In genomic region chr2:120465989-120466703, GRCh38 we compare ENCODE assay signal across 13 cellular contexts.
DNase-seq lines count a peak whose midpoint lies in the region; ATAC-seq, FAIRE-seq and TF ChIP-seq lines count a peak whose summit lies in the region.
"Had no signal": no experiment of that assay in that cellular context is flagged by ENCODE, and none has a peak within 500 bp of the region (broad histone marks: within the 10 kb centered on the region; RNA-seq: fewer than 3 reads in every experiment).

No MANE protein-coding gene starts in this region.

- dilution Hi-C loops in endothelial cell of umbilical vein (cut with MboI; ENCODE audit: extremely low pct_ligation_motif_present, low sequenced_read_pairs), result no loop called here

- no peak overlapping the region for H3K23ac ChIP-seq in trophoblast cell (ENCODE audit: low read length)

- H2AFZ ChIP-seq in endothelial cell of umbilical vein (ENCODE audit: low read depth, low read length), result no peak overlapping the region
- no peak overlapping the region for H2AFZ ChIP-seq in trophoblast cell (ENCODE audit: insufficient read depth, low read length, poor library complexity)

- H2AK5ac ChIP-seq in trophoblast cell (ENCODE audit: low read length), result no peak overlapping the region

- H3K27me3 Mint-ChIP-seq in stimulated activated memory B cell treated with anti-CD40 and anti-IgM and Interleukin-4, amounts not matched to agents 10 μg/mL and 1 μg/mL and 100 μg/mL, for 72 hours, result peaks cover 16% of the 10 kb centered on the region

- no peaks in the 10 kb centered on the region for H3K9me1 ChIP-seq in endothelial cell of umbilical vein (replicated peaks; ENCODE audit: control insufficient read depth, extremely low read depth, insufficient read depth, low read length)

- intact Hi-C loops in endothelial cell of umbilical vein (cut with micrococcal nuclease), result no loop called here

- ATAC-seq in stimulated activated memory B cell treated with anti-CD40 and anti-IgM and Interleukin-4, amounts not matched to agents 10 μg/mL and 1 μg/mL and 100 μg/mL, for 72 hours, result no peak
- ATAC-seq in SK-N-SH treated with all-trans-retinoic acid at 6 μM for 48 hours, result no peak
- no peak for ATAC-seq in GM21526 (IDR thresholded peaks at IDR 0.05; ENCODE audit: low FRiP score, unreplicated experiment)

- BruUV-seq in endothelial cell of umbilical vein (replicated peaks; lab: Mats Ljungman, UMichigan), result no TSS peak

- H2BK12ac ChIP-seq in trophoblast cell (ENCODE audit: low read length), result no peak overlapping the region

- no peaks in the 10 kb centered on the region for H3K4me1 Mint-ChIP-seq in stimulated activated memory B cell treated with anti-CD40 and anti-IgM and Interleukin-4, amounts not matched to agents 10 μg/mL and 1 μg/mL and 100 μg/mL, for 72 hours

- H4K8ac ChIP-seq in trophoblast cell (ENCODE audit: low read depth, low read length), result no peak overlapping the region

- CTCF ChIA-PET in endothelial cell of umbilical vein (lab: Charles Lee), result interaction anchor here (1.7 kb wide), 1 partner anchor 123 kb away, joined by 5 read pairs; no protein-coding TSS in a partner anchor

- no peak for FAIRE-seq in endothelial cell of umbilical vein (lab: Jason Lieb, UNC)
- FAIRE-seq: frontal cortex had no signal

- no CpG with 5 or more reads among the region's 25 CpGs for WGBS in trophoblast cell (ENCODE audit: extremely low coverage, insufficient coverage, insufficient read length)

- no peak overlapping the region for H3K18ac ChIP-seq in trophoblast cell (ENCODE audit: low read length)

- H3K9ac ChIP-seq in endothelial cell of umbilical vein (replicated peaks; ENCODE audit: extremely low read depth, insufficient read depth, low read length) (no peak overlapping the region), trophoblast cell (ENCODE audit: low read length) (no peak overlapping the region)
- H3K9ac ChIP-seq: BLaER1, SK-N-SH had no signal

- TF ChIP-seq CTCF in endothelial cell of umbilical vein (IDR thresholded peaks at IDR 0.05; ENCODE audit: extremely low read depth in 1 of 2, insufficient read depth in 1 of 2, low read depth in 1 of 2, low read length in 2 of 2), result no peak

- DNase-seq in G401 (ENCODE audit: low spot score), result peak; percentile 13
- DNase-seq in NCI-H2081 treated with DMSO at 0.1 percent for 48 hours (lab: John Stamatoyannopoulos, UW), result peak; percentile 74
- DNase-seq in endothelial cell of umbilical vein (ENCODE audit: low read depth, low spot score), result no peak
- DNase-seq in trophoblast cell, result no peak
- no peak for DNase-seq in MV-4-11 (lab: John Stamatoyannopoulos, UW)
- DNase-seq: amniotic stem cell; NK-92 treated with Interleukin-12 subunit alpha and Interleukin-12 subunit beta, amount 100 ng/mL, for 24 hours; SK-N-SH had no signal

- H3K27me3 ChIP-seq in endothelial cell of umbilical vein (ENCODE audit: control insufficient read depth in 2 of 2, insufficient read depth in 2 of 2, low read length in 2 of 2) (peaks cover 14 to 15% of the 10 kb centered on the region in 2 experiments), trophoblast cell (ENCODE audit: insufficient read depth, low read length) (no peaks in the 10 kb centered on the region)
- H3K27me3 ChIP-seq: BLaER1 had no signal

- no peak for TF ChIP-seq POLR2A in endothelial cell of umbilical vein (IDR thresholded peaks at IDR 0.05; ENCODE audit: low read depth, low read length)

- no peaks in the 10 kb centered on the region for H3K79me1 ChIP-seq in trophoblast cell (ENCODE audit: low read length)

- H4K91ac ChIP-seq in trophoblast cell (ENCODE audit: low read depth, low read length), result no peak overlapping the region

- no peak overlapping the region for H3K4me3 Mint-ChIP-seq in stimulated activated memory B cell treated with anti-CD40 and anti-IgM and Interleukin-4, amounts not matched to agents 10 μg/mL and 1 μg/mL and 100 μg/mL, for 72 hours

- H3K14ac ChIP-seq in trophoblast cell (ENCODE audit: low read length), result no peak overlapping the region

- H3K9me3 Mint-ChIP-seq in stimulated activated memory B cell treated with anti-CD40 and anti-IgM and Interleukin-4, amounts not matched to agents 10 μg/mL and 1 μg/mL and 100 μg/mL, for 72 hours, result no peaks in the 10 kb centered on the region

- H3K36me3 Mint-ChIP-seq in stimulated activated memory B cell treated with anti-CD40 and anti-IgM and Interleukin-4, amounts not matched to agents 10 μg/mL and 1 μg/mL and 100 μg/mL, for 72 hours, result no peaks in the 10 kb centered on the region

- H3K9me3 ChIP-seq in endothelial cell of umbilical vein (replicated peaks; ENCODE audit: control insufficient read depth, insufficient read depth, low read length) (no peaks in the 10 kb centered on the region), trophoblast cell (ENCODE audit: insufficient read depth, low read depth, low read length) (no peaks in the 10 kb centered on the region)
- H3K9me3 ChIP-seq: BLaER1, SK-N-SH had no signal

- H3K27ac ChIP-seq in endothelial cell of umbilical vein (ENCODE audit: insufficient read depth, low read depth, low read length) (no peak overlapping the region), trophoblast cell (ENCODE audit: low read depth, low read length) (no peak overlapping the region)
- H3K27ac ChIP-seq: BLaER1 had no signal

- no peak overlapping the region for H3K4me3 ChIP-seq in endothelial cell of umbilical vein (replicated peaks in 1 of 3; ENCODE audit: insufficient read depth in 1 of 3, low read depth in 1 of 3, low read length in 3 of 3)
- no peak overlapping the region for H3K4me3 ChIP-seq in trophoblast cell (ENCODE audit: low read depth, low read length)
- H3K4me3 ChIP-seq: BLaER1 had no signal

- no peaks in the 10 kb centered on the region for H4K20me1 ChIP-seq in endothelial cell of umbilical vein (replicated peaks; ENCODE audit: control insufficient read depth, extremely low read depth, insufficient read depth, low read length)
- H4K20me1 ChIP-seq: BLaER1 had no signal

- no peaks in the 10 kb centered on the region for H3K79me2 ChIP-seq in endothelial cell of umbilical vein (ENCODE audit: control insufficient read depth, insufficient read depth, low read length)
- no peaks in the 10 kb centered on the region for H3K79me2 ChIP-seq in trophoblast cell (ENCODE audit: control insufficient read depth, insufficient read depth, low read length, poor library complexity)

- H3K4me1 ChIP-seq in endothelial cell of umbilical vein (ENCODE audit: control insufficient read depth, extremely low read depth, insufficient read depth, low read length) (no peaks in the 10 kb centered on the region), trophoblast cell (ENCODE audit: control insufficient read depth in 1 of 2, insufficient read depth in 2 of 2, low read length in 2 of 2) (peaks cover 3% of the 10 kb centered on the region in 2 experiments)

- H3K27ac Mint-ChIP-seq in stimulated activated memory B cell treated with anti-CD40 and anti-IgM and Interleukin-4, amounts not matched to agents 10 μg/mL and 1 μg/mL and 100 μg/mL, for 72 hours, result no peak overlapping the region

- in situ Hi-C loops in G401 (cut with HindIII; ENCODE audit: low sequenced_read_pairs), result no loop called here

- no peaks in the 10 kb centered on the region for H3K36me3 ChIP-seq in endothelial cell of umbilical vein (ENCODE audit: control insufficient read depth in 2 of 2, extremely low read depth in 1 of 2, insufficient read depth in 2 of 2, low read length in 2 of 2)
- no peaks in the 10 kb centered on the region for H3K36me3 ChIP-seq in trophoblast cell (ENCODE audit: control insufficient read depth in 1 of 2, insufficient read depth in 2 of 2, low read length in 2 of 2)
- H3K36me3 ChIP-seq: BLaER1 had no signal

- POLR2A ChIA-PET in endothelial cell of umbilical vein (lab: Charles Lee), result no interaction called here

- no peak overlapping the region for H2BK5ac ChIP-seq in trophoblast cell (ENCODE audit: low read depth, low read length, poor library complexity)

- H3K4me2 ChIP-seq in endothelial cell of umbilical vein (ENCODE audit: insufficient read depth, low read length) (no peak overlapping the region), trophoblast cell (ENCODE audit: low read length) (peak overlapping the region; percentile 35)
- H3K4me2 ChIP-seq: BLaER1, SK-N-SH had no signal

- no peak overlapping the region for H4K12ac ChIP-seq in trophoblast cell (ENCODE audit: low read depth, low read length)

- no peak overlapping the region for H3K4ac ChIP-seq in trophoblast cell (ENCODE audit: low read depth, low read length)

- no peak overlapping the region for H2BK120ac ChIP-seq in trophoblast cell (ENCODE audit: insufficient read depth, low read length, poor library complexity)

TF ChIP-seq in endothelial cell of umbilical vein, 7 proteins besides CTCF, POLR2A, EP300 and RAD21:
- TF ChIP-seq EZH2 (IDR thresholded peaks at IDR 0.05; ENCODE audit: borderline replicate concordance, low read depth, low read length, severe bottlenecking) (peak; percentile 46), FOS (IDR thresholded peaks at IDR 0.05; ENCODE audit: borderline replicate concordance, insufficient read depth, low read length) (no peak)

TF ChIP-seq in SK-N-SH treated with all-trans-retinoic acid at 6 μM for 48 hours, 23 proteins besides CTCF, POLR2A, EP300 and RAD21:
- no peak for TF ChIP-seq POU6F1 (CRISPR knock-in tag; IDR thresholded peaks at IDR 0.05; ENCODE audit: borderline replicate concordance, low read depth)
- no peak for TF ChIP-seq ISL1 (CRISPR knock-in tag; IDR thresholded peaks at IDR 0.05)

Comparison
In these comparisons a context has a peak if more than half of its experiments do, and no peak if none do; other contexts are left out.
1. DNase-seq: peak in G401 (single experiment) and NCI-H2081 treated with DMSO at 0.1 percent for 48 hours (single experiment); none in endothelial cell of umbilical vein (single experiment), trophoblast cell (0 of 2) and MV-4-11 (single experiment).